Comparison of ENCODE assay signal across 11 cellular contexts in genomic region chr13:100987993-100988392, GRCh38.
DNase-seq lines count a peak whose midpoint lies in the region; ATAC-seq and TF ChIP-seq lines count a peak whose summit lies in the region.
"Had no signal": no experiment of that assay in that cellular context is flagged by ENCODE, and none has a peak within 500 bp of the region (broad histone marks: within the 10 kb centered on the region; RNA-seq: fewer than 3 reads in every experiment).

No MANE protein-coding gene starts in this region.

- no peaks in the 10 kb centered on the region for H4K20me1 ChIP-seq in osteoblast (ENCODE audit: insufficient read depth, low read length)

- no peak overlapping the region for H3K4me3 Mint-ChIP-seq in stimulated activated memory B cell treated with anti-CD40 and anti-IgM and Interleukin-4, amounts not matched to agents 10 μg/mL and 1 μg/mL and 100 μg/mL, for 72 hours
- H3K4me3 Mint-ChIP-seq in activated CD4-positive, alpha-beta T cell treated with anti-CD3 and anti-CD28 coated beads, Interleukin-2, amount 10 ng/mL, durations not matched to agents 7 days and 5 days, result no peak overlapping the region

- peak overlapping the region; percentile 58 for H2AFZ ChIP-seq in osteoblast (ENCODE audit: low read length)

- intact Hi-C loops in esophagus muscularis mucosa (cut with DNase I), result no loop called here

- H3K9me3 Mint-ChIP-seq in stimulated activated memory B cell treated with anti-CD40 and anti-IgM and Interleukin-4, amounts not matched to agents 10 μg/mL and 1 μg/mL and 100 μg/mL, for 72 hours, result peaks cover 5% of the 10 kb centered on the region
- peaks cover 2% of the 10 kb centered on the region for H3K9me3 Mint-ChIP-seq in activated CD4-positive, alpha-beta T cell treated with anti-CD3 and anti-CD28 coated beads, Interleukin-2, amount 10 ng/mL, durations not matched to agents 7 days and 5 days

- DNase-seq in GM20000 (ENCODE audit: low spot score) (no peak), NT2/D1 (ENCODE audit: low read depth, low spot score) (peak; percentile 42), fibroblast of peridontal ligament (ENCODE audit: extremely low read depth) (peak; percentile 52), osteoblast (ENCODE audit: insufficient read length, low spot score, missing footprints) (peak; percentile 77), esophagus muscularis mucosa (ENCODE audit: extremely low spot score) (no peak)
- DNase-seq in activated CD4-positive, alpha-beta T cell treated with anti-CD3 and anti-CD28 coated beads, Interleukin-2, amount 10 ng/mL, durations not matched to agents 7 days and 5 days, result no peak
- DNase-seq: activated CD8-positive, alpha-beta memory T cell treated with anti-CD3 and anti-CD28 coated beads, Interleukin-2, amount 50 U/mL, for 48 hours; NCI-H1105 had no signal

- CTCF ChIA-PET in activated CD4-positive, alpha-beta T cell treated with anti-CD3 and anti-CD28 coated beads, Interleukin-2, amount 10 ng/mL, durations not matched to agents 7 days and 5 days (lab: Charles Lee), result no interaction called here

- TF ChIP-seq POLR2A in esophagus muscularis mucosa (IDR thresholded peaks at IDR 0.05; ENCODE audit: low read depth), result no peak

- H3K27ac Mint-ChIP-seq in stimulated activated memory B cell treated with anti-CD40 and anti-IgM and Interleukin-4, amounts not matched to agents 10 μg/mL and 1 μg/mL and 100 μg/mL, for 72 hours, result no peak overlapping the region
- H3K27ac Mint-ChIP-seq in activated CD4-positive, alpha-beta T cell treated with anti-CD3 and anti-CD28 coated beads, Interleukin-2, amount 10 ng/mL, durations not matched to agents 7 days and 5 days, result no peak overlapping the region

- no peaks in the 10 kb centered on the region for H3K4me1 Mint-ChIP-seq in stimulated activated memory B cell treated with anti-CD40 and anti-IgM and Interleukin-4, amounts not matched to agents 10 μg/mL and 1 μg/mL and 100 μg/mL, for 72 hours
- H3K4me1 Mint-ChIP-seq in activated CD4-positive, alpha-beta T cell treated with anti-CD3 and anti-CD28 coated beads, Interleukin-2, amount 10 ng/mL, durations not matched to agents 7 days and 5 days, result no peaks in the 10 kb centered on the region

- H3K36me3 Mint-ChIP-seq in stimulated activated memory B cell treated with anti-CD40 and anti-IgM and Interleukin-4, amounts not matched to agents 10 μg/mL and 1 μg/mL and 100 μg/mL, for 72 hours, result no peaks in the 10 kb centered on the region
- no peaks in the 10 kb centered on the region for H3K36me3 Mint-ChIP-seq in activated CD4-positive, alpha-beta T cell treated with anti-CD3 and anti-CD28 coated beads, Interleukin-2, amount 10 ng/mL, durations not matched to agents 7 days and 5 days (ENCODE audit: low read depth)

- H3K27ac ChIP-seq in osteoblast (ENCODE audit: low read depth, low read length) (no peak overlapping the region), esophagus muscularis mucosa (replicated peaks in 1 of 4) (no peak overlapping the region)
- H3K27ac ChIP-seq: coronary artery had no signal

- no peaks in the 10 kb centered on the region for H3K27me3 ChIP-seq in NT2/D1 (ENCODE audit: insufficient read depth, insufficient read length)
- peaks cover 2% of the 10 kb centered on the region for H3K27me3 ChIP-seq in osteoblast (ENCODE audit: insufficient read depth, low read length)
- no peaks in the 10 kb centered on the region for H3K27me3 ChIP-seq in esophagus muscularis mucosa

- H3K4me3 ChIP-seq in NT2/D1 (ENCODE audit: insufficient read length, low read depth) (no peak overlapping the region), osteoblast (ENCODE audit: insufficient read depth, low read length) (no peak overlapping the region), esophagus muscularis mucosa (no peak overlapping the region)
- H3K4me3 ChIP-seq: coronary artery had no signal

- no peaks in the 10 kb centered on the region for H3K9me3 ChIP-seq in NT2/D1 (ENCODE audit: insufficient read depth, low read length)
- no peaks in the 10 kb centered on the region for H3K9me3 ChIP-seq in osteoblast (ENCODE audit: low read depth, low read length)
- H3K9me3 ChIP-seq in esophagus muscularis mucosa, result peaks cover 0 to 14% (median 2%) of the 10 kb centered on the region in 4 donors

- no peak overlapping the region for H3K9ac ChIP-seq in NT2/D1 (ENCODE audit: insufficient read length, low read depth)

- ATAC-seq in HG03460 (IDR thresholded peaks at IDR 0.05; ENCODE audit: unreplicated experiment), result no peak
- no peak for ATAC-seq in stimulated activated memory B cell treated with anti-CD40 and anti-IgM and Interleukin-4, amounts not matched to agents 10 μg/mL and 1 μg/mL and 100 μg/mL, for 72 hours

- H3K4me1 ChIP-seq in NT2/D1 (ENCODE audit: insufficient read depth, insufficient read length) (no peaks in the 10 kb centered on the region), osteoblast (ENCODE audit: insufficient read depth, low read length) (no peaks in the 10 kb centered on the region), esophagus muscularis mucosa (no peaks in the 10 kb centered on the region)

- POLR2A ChIA-PET in activated CD4-positive, alpha-beta T cell treated with anti-CD3 and anti-CD28 coated beads, Interleukin-2, amount 10 ng/mL, durations not matched to agents 7 days and 5 days (lab: Charles Lee), result no interaction called here

- H3K79me2 ChIP-seq in osteoblast (ENCODE audit: insufficient read depth, low read length), result no peaks in the 10 kb centered on the region

- H3K36me3 ChIP-seq in NT2/D1 (ENCODE audit: insufficient read depth, insufficient read length, low read length) (no peaks in the 10 kb centered on the region), osteoblast (ENCODE audit: insufficient read depth, low read length) (no peaks in the 10 kb centered on the region), esophagus muscularis mucosa (no peaks in the 10 kb centered on the region)

- no peak overlapping the region for H3K4me2 ChIP-seq in osteoblast (ENCODE audit: insufficient read depth, low read length)

- TF ChIP-seq EP300 in esophagus muscularis mucosa (IDR thresholded peaks at IDR 0.05), result no peak

- no peaks in the 10 kb centered on the region for H3K27me3 Mint-ChIP-seq in stimulated activated memory B cell treated with anti-CD40 and anti-IgM and Interleukin-4, amounts not matched to agents 10 μg/mL and 1 μg/mL and 100 μg/mL, for 72 hours
- H3K27me3 Mint-ChIP-seq in activated CD4-positive, alpha-beta T cell treated with anti-CD3 and anti-CD28 coated beads, Interleukin-2, amount 10 ng/mL, durations not matched to agents 7 days and 5 days, result no peaks in the 10 kb centered on the region

- WGBS in esophagus muscularis mucosa, result 38% methylated on average over 6 of the region's 6 CpGs

- TF ChIP-seq CTCF in GM20000 (IDR thresholded peaks at IDR 0.05; ENCODE audit: extremely low read depth, missing control alignments), result peak; percentile 8
- peak; percentile 55 for TF ChIP-seq CTCF in osteoblast (IDR thresholded peaks at IDR 0.05; ENCODE audit: extremely low read depth, low read depth, low read length)
- TF ChIP-seq CTCF in esophagus muscularis mucosa (IDR thresholded peaks at IDR 0.05), result no peak

Comparison
In these comparisons a context has a peak if more than half of its experiments do, and no peak if none do; other contexts are left out.
1. DNase-seq: peak in NT2/D1 (single experiment), fibroblast of peridontal ligament (single experiment) and osteoblast (single experiment); none in GM20000 (single experiment), esophagus muscularis mucosa (single experiment) and activated CD4-positive, alpha-beta T cell treated with anti-CD3 and anti-CD28 coated beads, Interleukin-2, amount 10 ng/mL, durations not matched to agents 7 days and 5 days (single experiment).
2. CTCF ChIP-seq: peak in GM20000 (single experiment) and osteoblast (single experiment); none in esophagus muscularis mucosa (0 of 3).